Comparison of ENCODE assay signal across 1 cellular context in the genomic region with DNA sequence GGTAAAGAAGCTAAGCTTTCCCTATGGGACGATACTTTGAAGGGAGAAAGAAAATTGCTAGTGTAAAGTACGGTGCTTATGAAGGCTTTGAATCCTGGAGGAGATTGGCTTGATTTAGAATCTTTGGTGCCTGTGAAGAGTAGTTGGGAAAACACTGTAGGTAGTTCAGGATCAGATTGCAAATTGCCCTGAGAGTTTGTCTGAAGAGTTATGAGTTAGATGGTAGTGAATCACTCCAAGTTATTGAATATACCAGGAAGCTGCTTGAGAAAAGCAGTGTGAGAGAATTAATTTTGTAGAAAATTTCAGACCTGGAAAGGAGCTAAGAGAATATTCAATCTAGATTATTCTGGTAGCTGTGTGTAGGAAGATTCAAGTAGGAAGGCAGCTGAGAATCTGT.
A peak's percentile ranks its signal among the peaks of the same experiment; 100 is the strongest.
TF ChIP-seq lines count a peak whose summit lies in the region.

No MANE protein-coding gene starts in this region.

TF ChIP-seq in HEK293, 187 proteins besides CTCF, POLR2A, EP300 and RAD21 (continued from another document):
- TF ChIP-seq, protein P1, sequence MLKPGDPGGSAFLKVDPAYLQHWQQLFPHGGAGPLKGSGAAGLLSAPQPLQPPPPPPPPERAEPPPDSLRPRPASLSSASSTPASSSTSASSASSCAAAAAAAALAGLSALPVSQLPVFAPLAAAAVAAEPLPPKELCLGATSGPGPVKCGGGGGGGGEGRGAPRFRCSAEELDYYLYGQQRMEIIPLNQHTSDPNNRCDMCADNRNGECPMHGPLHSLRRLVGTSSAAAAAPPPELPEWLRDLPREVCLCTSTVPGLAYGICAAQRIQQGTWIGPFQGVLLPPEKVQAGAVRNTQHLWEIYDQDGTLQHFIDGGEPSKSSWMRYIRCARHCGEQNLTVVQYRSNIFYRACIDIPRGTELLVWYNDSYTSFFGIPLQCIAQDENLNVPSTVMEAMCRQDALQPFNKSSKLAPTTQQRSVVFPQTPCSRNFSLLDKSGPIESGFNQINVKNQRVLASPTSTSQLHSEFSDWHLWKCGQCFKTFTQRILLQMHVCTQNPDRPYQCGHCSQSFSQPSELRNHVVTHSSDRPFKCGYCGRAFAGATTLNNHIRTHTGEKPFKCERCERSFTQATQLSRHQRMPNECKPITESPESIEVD (tag by site-specific recombination; IDR thresholded peaks at IDR 0.05): 0 out of 2 replicates have a peak, but pooled peaks have one; percentile 26
- TF ChIP-seq SP3 (tag by site-specific recombination; IDR thresholded peaks at IDR 0.05): no peak
- no peak for TF ChIP-seq ZNF354C (tag by site-specific recombination; IDR thresholded peaks at IDR 0.05; ENCODE audit: borderline replicate concordance, low read depth)
TF ChIP-seq in HEK293: peak in this region for 1.
